Comparison of ENCODE assay signal across 9 cellular contexts in genomic region chr13:75635101-75635620, GRCh38. TPM values are rescaled to one million over a fixed set of nuclear protein-coding genes. Genes with fewer than 3 reads are reported as not detected.
DNase-seq lines count a peak whose midpoint lies in the region; ATAC-seq, FAIRE-seq and TF ChIP-seq lines count a peak whose summit lies in the region.
"Had no signal": no experiment of that assay in that cellular context is flagged by ENCODE, and none has a peak within 500 bp of the region (broad histone marks: within the 10 kb centered on the region; RNA-seq: fewer than 3 reads in every experiment).

No MANE protein-coding gene starts in this region.

- CTCF ChIA-PET in Caco-2 (lab: Charles Lee): no interaction called here

- no peaks in the 10 kb centered on the region for H3K9me3 Mint-ChIP-seq in Caco-2 (ENCODE audit: unreplicated experiment)
- peaks cover 0 to 1% (median 0%) of the 10 kb centered on the region in 3 donors for H3K9me3 Mint-ChIP-seq in IgD-negative memory B cell
- H3K9me3 Mint-ChIP-seq in naive B cell: no peaks in the 10 kb centered on the region

- H3K27ac Mint-ChIP-seq in Caco-2 (ENCODE audit: unreplicated experiment) (peak overlapping the region; percentile 42), IgD-negative memory B cell (no peak overlapping the region), naive B cell (no peak overlapping the region)

- peak overlapping the region; percentile 35 for H3K27ac ChIP-seq in effector memory CD4-positive, alpha-beta T cell (ENCODE audit: insufficient read depth, low read length, poor library complexity, severe bottlenecking)

- no TSS peak for BruUV-seq in Caco-2 (replicated peaks; lab: Mats Ljungman, UMichigan)

- peaks cover 8% of the 10 kb centered on the region; the same call in 1 of the 2 replicates for H3K4me1 ChIP-seq in Caco-2
- H3K4me1 ChIP-seq in effector memory CD4-positive, alpha-beta T cell (ENCODE audit: control insufficient read depth, insufficient read depth, low read length, poor library complexity, severe bottlenecking): no peaks in the 10 kb centered on the region

- H3K36me3 Mint-ChIP-seq in Caco-2 (ENCODE audit: insufficient read depth, unreplicated experiment) (peaks cover 8% of the 10 kb centered on the region), IgD-negative memory B cell (peaks cover 2% of the 10 kb centered on the region), naive B cell (peaks cover 0 to under 1% of the 10 kb centered on the region in 2 donors)

- H3K4me1 Mint-ChIP-seq in Caco-2 (ENCODE audit: low read depth, unreplicated experiment): peaks cover 16% of the 10 kb centered on the region
- H3K4me1 Mint-ChIP-seq in IgD-negative memory B cell: peaks cover 6 to 23% (median 13%) of the 10 kb centered on the region in 3 donors
- peaks cover 0 to 9% (median 7%) of the 10 kb centered on the region in 3 donors for H3K4me1 Mint-ChIP-seq in naive B cell

- FAIRE-seq in D721Med (lab: Jason Lieb, UNC): no peak

- H3K27me3 ChIP-seq in Caco-2 (replicated peaks; ENCODE audit: control insufficient read depth, insufficient read depth, low read length): no peaks in the 10 kb centered on the region
- H3K27me3 ChIP-seq in effector memory CD4-positive, alpha-beta T cell (replicated peaks; ENCODE audit: control insufficient read depth, insufficient read depth, low read length, poor library complexity, severe bottlenecking): no peaks in the 10 kb centered on the region

- intact Hi-C loops in Caco-2 (cut with micrococcal nuclease; ENCODE audit: unreplicated experiment): loop anchor here (5.0 to 10.0 kb wide), 2 partner anchors 153 to 260 kb away; partner anchors contain the start of gene TBC1D4

- no peak for ATAC-seq in naive B cell (ENCODE audit: low read depth in 2 of 2)
- no peak for ATAC-seq in HG02885 (IDR thresholded peaks at IDR 0.05; ENCODE audit: poor library complexity, unreplicated experiment)

- H3K27me3 Mint-ChIP-seq in Caco-2 (ENCODE audit: insufficient read depth, unreplicated experiment) (no peaks in the 10 kb centered on the region), IgD-negative memory B cell (peaks cover 4% of the 10 kb centered on the region), naive B cell (peaks cover 6 to 15% (median 8%) of the 10 kb centered on the region in 3 donors)

- no peaks in the 10 kb centered on the region; the same call in 1 of the 2 replicates for H3K36me3 ChIP-seq in Caco-2 (ENCODE audit: control insufficient read depth, insufficient read depth, low read length)
- no peaks in the 10 kb centered on the region for H3K36me3 ChIP-seq in effector memory CD4-positive, alpha-beta T cell (ENCODE audit: control insufficient read depth, insufficient read depth, low read length)

- H3K4me3 Mint-ChIP-seq in Caco-2 (ENCODE audit: unreplicated experiment) (peak overlapping the region; percentile 78), IgD-negative memory B cell (peak overlapping the region; percentile 81 to 90 (median 84)), naive B cell (peak overlapping the region; percentile 58 to 87 (median 80))

- TF ChIP-seq CTCF in Caco-2 (IDR thresholded peaks at IDR 0.05; ENCODE audit: insufficient read depth in 1 of 2, low read depth in 1 of 2, low read length in 1 of 2, severe bottlenecking in 1 of 2, unreplicated experiment in 1 of 2) (no peak), D721Med (IDR thresholded peaks at IDR 0.05; ENCODE audit: insufficient read depth, missing control alignments) (no peak)

- H3K9me3 ChIP-seq in Caco-2: no peaks in the 10 kb centered on the region
- no peaks in the 10 kb centered on the region for H3K9me3 ChIP-seq in effector memory CD4-positive, alpha-beta T cell (ENCODE audit: control insufficient read depth, low read length)
- H3K9me3 ChIP-seq: mucosa of descending colon had no signal

- DNase-seq in Caco-2: peak in 1 of 2 experiments; percentile 54
- DNase-seq in effector memory CD4-positive, alpha-beta T cell: peak in 2 of 3 donors; percentile 0 to 5
- no peak for DNase-seq in naive B cell
- DNase-seq in D721Med (ENCODE audit: insufficient read length, low spot score): no peak
- DNase-seq in SKM-1 (lab: John Stamatoyannopoulos, UW; ENCODE audit: unreplicated experiment): no peak
- no peak for DNase-seq in NCI-H1105 treated with DMSO at 0.1 percent for 48 hours (lab: John Stamatoyannopoulos, UW)

- POLR2A ChIA-PET in Caco-2 (lab: Charles Lee): no interaction called here

- H3K4me3 ChIP-seq in Caco-2 (ENCODE audit: low read depth, low read length): peak overlapping the region; percentile 57
- peak overlapping the region; percentile 81 for H3K4me3 ChIP-seq in effector memory CD4-positive, alpha-beta T cell (ENCODE audit: insufficient read depth, low read depth, low read length, poor library complexity, severe bottlenecking)

RNA-seq across cellular contexts. Expression of gene LMO7, which starts 1.0 kb away (rescaled TPM):
- total RNA-seq in Caco-2 (2022): 209 and 230 TPM in 2 replicates
- polyA plus RNA-seq in IgD-negative memory B cell: 6.6 TPM
- 1 to 10 TPM in 5 of 6 donors, not detected in 1; 6.8 to 9.6 (median 9.4) TPM for polyA plus RNA-seq in naive B cell (ENCODE audit: low read depth in 6 of 6)

Comparison
In these comparisons a context has a peak if more than half of its experiments do, and no peak if none do; other contexts are left out.
1. DNase-seq: peak in effector memory CD4-positive, alpha-beta T cell (2 of 3); none in naive B cell (single experiment), D721Med (single experiment), SKM-1 (single experiment) and NCI-H1105 treated with DMSO at 0.1 percent for 48 hours (single experiment).
2. Peak in every context shown above with its lines, with median percentiles within 50 percentile points of each other: H3K4me3 Mint-ChIP-seq.